ENCODE assay signal across 18 cellular contexts in genomic region chrY:8535704-8536103, GRCh38.
DNase-seq lines count a peak whose midpoint lies in the region; ATAC-seq lines count a peak whose summit lies in the region.
"Had no signal": no experiment of that assay in that cellular context is flagged by ENCODE, and none has a peak within 500 bp of the region (broad histone marks: within the 10 kb centered on the region; RNA-seq: fewer than 3 reads in every experiment).

No MANE protein-coding gene starts in this region.

- H3K4me3 Mint-ChIP-seq in stimulated activated naive CD8-positive, alpha-beta T cell treated with anti-CD3 and anti-CD28 coated beads, Interleukin-15, amount 100 ng/mL, for 72 hours: no peak overlapping the region
- H3K4me3 Mint-ChIP-seq: activated CD4-positive, alpha-beta T cell treated with anti-CD3 and anti-CD28 coated beads for 36 hours; activated T-cell treated with anti-CD3 and anti-CD28 coated beads, Interleukin-2, amount 50 U/mL, for 24 hours; CD8-positive, alpha-beta T cell; T-cell had no signal

- no peak overlapping the region for H3K27ac Mint-ChIP-seq in stimulated activated naive CD8-positive, alpha-beta T cell treated with anti-CD3 and anti-CD28 coated beads, Interleukin-15, amount 100 ng/mL, for 72 hours
- H3K27ac Mint-ChIP-seq: activated CD4-positive, alpha-beta T cell treated with anti-CD3 and anti-CD28 coated beads for 36 hours; activated T-cell treated with anti-CD3 and anti-CD28 coated beads, Interleukin-2, amount 50 U/mL, for 24 hours; CD8-positive, alpha-beta T cell; T-cell had no signal

- H3K4me1 Mint-ChIP-seq in stimulated activated naive CD8-positive, alpha-beta T cell treated with anti-CD3 and anti-CD28 coated beads, Interleukin-15, amount 100 ng/mL, for 72 hours: no peaks in the 10 kb centered on the region
- H3K4me1 Mint-ChIP-seq: activated CD4-positive, alpha-beta T cell treated with anti-CD3 and anti-CD28 coated beads for 36 hours; T-cell had no signal

- no peaks in the 10 kb centered on the region for H3K9me3 Mint-ChIP-seq in stimulated activated naive CD8-positive, alpha-beta T cell treated with anti-CD3 and anti-CD28 coated beads, Interleukin-15, amount 100 ng/mL, for 72 hours
- H3K9me3 Mint-ChIP-seq: activated T-cell treated with anti-CD3 and anti-CD28 coated beads, Interleukin-2, amount 50 U/mL, for 24 hours; CD8-positive, alpha-beta T cell; T-cell had no signal

- ATAC-seq in stimulated activated naive CD8-positive, alpha-beta T cell treated with anti-CD3 and anti-CD28 coated beads, Interleukin-15, Interleukin-2, amounts not matched to agents 100 U/mL and 50 U/mL, for 24 hours: peak; percentile 32
- no peak for ATAC-seq in stimulated activated naive CD8-positive, alpha-beta T cell treated with anti-CD3 and anti-CD28 coated beads, Interleukin-15, amount 100 ng/mL, for 72 hours
- peak; percentile 97 for ATAC-seq in HG03039 (IDR thresholded peaks at IDR 0.05; ENCODE audit: unreplicated experiment)
- ATAC-seq: activated CD4-positive, alpha-beta T cell treated with anti-CD3 and anti-CD28 coated beads for 36 hours; CD8-positive, alpha-beta T cell; T-cell had no signal

- intact Hi-C loops in posterior vena cava (cut with DNase I): no loop called here

- DNase-seq in stimulated activated naive CD8-positive, alpha-beta T cell treated with anti-CD3 and anti-CD28 coated beads, Interleukin-15, Interleukin-2, amounts not matched to agents 100 U/mL and 50 U/mL, for 24 hours: no peak
- no peak for DNase-seq in stimulated activated naive CD8-positive, alpha-beta T cell treated with anti-CD3 and anti-CD28 coated beads, Interleukin-15, amount 100 ng/mL, for 72 hours
- DNase-seq in MV-4-11 (lab: John Stamatoyannopoulos, UW): peak; percentile 84
- no peak for DNase-seq in mesenteric fat pad (ENCODE audit: low spot score)
- no peak for DNase-seq in NCI-H345 (lab: John Stamatoyannopoulos, UW)
- no peak for DNase-seq in posterior vena cava (ENCODE audit: low spot score)
- DNase-seq in stimulated activated CD4-positive, alpha-beta T cell treated with anti-CD3 and anti-CD28 coated beads, Interleukin-4, amount 100 ng/mL, for 24 hours: no peak
- DNase-seq: activated CD4-positive, alpha-beta T cell treated with anti-CD3 and anti-CD28 coated beads for 36 hours; activated T-cell treated with anti-CD3 and anti-CD28 coated beads, Interleukin-2, amount 50 U/mL, for 24 hours; CD8-positive, alpha-beta T cell; glutamatergic neuron; kidney; NCI-H1105; NCI-H446; ovary; Peyer's patch; T-cell had no signal

- H3K27me3 Mint-ChIP-seq in stimulated activated naive CD8-positive, alpha-beta T cell treated with anti-CD3 and anti-CD28 coated beads, Interleukin-15, amount 100 ng/mL, for 72 hours: no peaks in the 10 kb centered on the region
- H3K27me3 Mint-ChIP-seq: activated CD4-positive, alpha-beta T cell treated with anti-CD3 and anti-CD28 coated beads for 36 hours; activated T-cell treated with anti-CD3 and anti-CD28 coated beads, Interleukin-2, amount 50 U/mL, for 24 hours; T-cell had no signal
